In genomic region chr12:15322164-15323054, GRCh38 we compare ENCODE assay signal across 8 cellular contexts. TPM values are rescaled to one million over a fixed set of nuclear protein-coding genes. Genes with fewer than 3 reads are reported as not detected.
DNase-seq lines count a peak whose midpoint lies in the region; ATAC-seq and TF ChIP-seq lines count a peak whose summit lies in the region.

PTPRO (plus strand) TSS chr12:15322508.

- peak; percentile 27 for ATAC-seq in activated CD8-positive, alpha-beta T cell treated with anti-CD3 and anti-CD28 coated beads for 36 hours
- ATAC-seq in stimulated activated naive B cell treated with anti-CD40 and anti-IgM and Interleukin-4, amounts not matched to agents 10 μg/mL and 1 μg/mL and 100 μg/mL, for 72 hours (replicated peaks), result no peak
- no peak for ATAC-seq in HG02885 (IDR thresholded peaks at IDR 0.05; ENCODE audit: poor library complexity, unreplicated experiment)

- H3K4me1 ChIP-seq in iPS-18a (ENCODE audit: control insufficient read depth, low read depth, low read length), result peaks cover 5% of the 10 kb centered on the region

- H3K4me1 Mint-ChIP-seq in activated CD8-positive, alpha-beta T cell treated with anti-CD3 and anti-CD28 coated beads for 36 hours (ENCODE audit: low read depth), result peaks cover 3% of the 10 kb centered on the region
- H3K4me1 Mint-ChIP-seq in stimulated activated naive B cell treated with anti-CD40 and anti-IgM and Interleukin-4, amounts not matched to agents 10 μg/mL and 1 μg/mL and 100 μg/mL, for 72 hours, result peaks cover 0 to 5% of the 10 kb centered on the region in 2 donors

- no peaks in the 10 kb centered on the region for H3K36me3 Mint-ChIP-seq in activated CD8-positive, alpha-beta T cell treated with anti-CD3 and anti-CD28 coated beads for 36 hours (ENCODE audit: low read depth)
- H3K36me3 Mint-ChIP-seq in stimulated activated naive B cell treated with anti-CD40 and anti-IgM and Interleukin-4, amounts not matched to agents 10 μg/mL and 1 μg/mL and 100 μg/mL, for 72 hours, result no peaks in the 10 kb centered on the region

- TF ChIP-seq CTCF in activated CD8-positive, alpha-beta T cell treated with anti-CD3 and anti-CD28 coated beads for 36 hours (IDR thresholded peaks at IDR 0.05), result no peak

- CTCF ChIA-PET in activated CD8-positive, alpha-beta T cell treated with anti-CD3 and anti-CD28 coated beads for 36 hours (lab: Charles Lee), result no interaction called here

- H3K27me3 Mint-ChIP-seq in activated CD8-positive, alpha-beta T cell treated with anti-CD3 and anti-CD28 coated beads for 36 hours, result peaks cover 34% of the 10 kb centered on the region
- peaks cover 24 to 41% of the 10 kb centered on the region in 2 donors for H3K27me3 Mint-ChIP-seq in stimulated activated naive B cell treated with anti-CD40 and anti-IgM and Interleukin-4, amounts not matched to agents 10 μg/mL and 1 μg/mL and 100 μg/mL, for 72 hours

- POLR2A ChIA-PET in activated CD8-positive, alpha-beta T cell treated with anti-CD3 and anti-CD28 coated beads for 36 hours (lab: Charles Lee), result no interaction called here

- peaks cover 30% of the 10 kb centered on the region for H3K27me3 ChIP-seq in iPS-18a (ENCODE audit: control insufficient read depth, insufficient read depth, low read length)

- peak within 1 kb of the TSS; percentile 18 for H3K4me3 Mint-ChIP-seq in activated CD8-positive, alpha-beta T cell treated with anti-CD3 and anti-CD28 coated beads for 36 hours
- peak within 1 kb of the TSS; percentile 34 to 56 for H3K4me3 Mint-ChIP-seq in stimulated activated naive B cell treated with anti-CD40 and anti-IgM and Interleukin-4, amounts not matched to agents 10 μg/mL and 1 μg/mL and 100 μg/mL, for 72 hours

- intact Hi-C loops in activated CD8-positive, alpha-beta T cell treated with anti-CD3 and anti-CD28 coated beads for 36 hours (cut with micrococcal nuclease), result no loop called here

- DNase-seq in stimulated activated CD4-positive, alpha-beta T cell treated with anti-CD3 and anti-CD28 coated beads, Interleukin-15, amount 100 ng/mL, for 24 hours, result peak; percentile 9
- no peak for DNase-seq in stimulated activated CD4-positive, alpha-beta T cell treated with anti-CD3 and anti-CD28 coated beads, Interleukin-12 subunit alpha, Interleukin-12 subunit beta, amount 100 ng/mL, for 4 hours
- DNase-seq in activated CD8-positive, alpha-beta T cell treated with anti-CD3 and anti-CD28 coated beads for 36 hours, result peak; percentile 2
- DNase-seq in stimulated activated naive B cell treated with anti-CD40 and anti-IgM and Interleukin-4, amounts not matched to agents 10 μg/mL and 1 μg/mL and 100 μg/mL, for 72 hours, result no peak
- no peak for DNase-seq in SIG-M5 (lab: John Stamatoyannopoulos, UW)
- DNase-seq in activated CD4-positive, CD25-positive, alpha-beta regulatory T cell (lab: John Stamatoyannopoulos, UW), result no peak

- H3K27ac ChIP-seq in iPS-18a (ENCODE audit: low read length), result no peak within 1 kb of the TSS

- H3K9ac ChIP-seq in iPS-18a (ENCODE audit: low read length), result peak within 1 kb of the TSS; percentile 0

- H3K4me3 ChIP-seq in iPS-18a (ENCODE audit: low read length), result peak within 1 kb of the TSS; percentile 55

- no peaks in the 10 kb centered on the region for H3K36me3 ChIP-seq in iPS-18a (ENCODE audit: control insufficient read depth, low read depth, low read length)

- H3K9me3 Mint-ChIP-seq in activated CD8-positive, alpha-beta T cell treated with anti-CD3 and anti-CD28 coated beads for 36 hours, result no peaks in the 10 kb centered on the region
- H3K9me3 Mint-ChIP-seq in stimulated activated naive B cell treated with anti-CD40 and anti-IgM and Interleukin-4, amounts not matched to agents 10 μg/mL and 1 μg/mL and 100 μg/mL, for 72 hours, result no peaks in the 10 kb centered on the region

- no peak within 1 kb of the TSS for H3K27ac Mint-ChIP-seq in activated CD8-positive, alpha-beta T cell treated with anti-CD3 and anti-CD28 coated beads for 36 hours
- H3K27ac Mint-ChIP-seq in stimulated activated naive B cell treated with anti-CD40 and anti-IgM and Interleukin-4, amounts not matched to agents 10 μg/mL and 1 μg/mL and 100 μg/mL, for 72 hours, result no peak within 1 kb of the TSS

- no peaks in the 10 kb centered on the region for H3K9me3 ChIP-seq in iPS-18a (ENCODE audit: control insufficient read depth, low read depth, low read length)

RNA-seq across cellular contexts. Expression of gene PTPRO, which starts in this region (rescaled TPM):
- under 1 TPM; 0.47 to 0.63 TPM for total RNA-seq in activated CD8-positive, alpha-beta T cell treated with anti-CD3 and anti-CD28 coated beads for 36 hours

Comparison
In these comparisons a context has a peak if more than half of its experiments do, and no peak if none do; other contexts are left out.
1. Peak in DNase-seq and ATAC-seq in activated CD8-positive, alpha-beta T cell treated with anti-CD3 and anti-CD28 coated beads for 36 hours; RNA of the gene not detected or under 1 TPM.